7 cellular contexts compared by ENCODE assay signal in the genomic region with DNA sequence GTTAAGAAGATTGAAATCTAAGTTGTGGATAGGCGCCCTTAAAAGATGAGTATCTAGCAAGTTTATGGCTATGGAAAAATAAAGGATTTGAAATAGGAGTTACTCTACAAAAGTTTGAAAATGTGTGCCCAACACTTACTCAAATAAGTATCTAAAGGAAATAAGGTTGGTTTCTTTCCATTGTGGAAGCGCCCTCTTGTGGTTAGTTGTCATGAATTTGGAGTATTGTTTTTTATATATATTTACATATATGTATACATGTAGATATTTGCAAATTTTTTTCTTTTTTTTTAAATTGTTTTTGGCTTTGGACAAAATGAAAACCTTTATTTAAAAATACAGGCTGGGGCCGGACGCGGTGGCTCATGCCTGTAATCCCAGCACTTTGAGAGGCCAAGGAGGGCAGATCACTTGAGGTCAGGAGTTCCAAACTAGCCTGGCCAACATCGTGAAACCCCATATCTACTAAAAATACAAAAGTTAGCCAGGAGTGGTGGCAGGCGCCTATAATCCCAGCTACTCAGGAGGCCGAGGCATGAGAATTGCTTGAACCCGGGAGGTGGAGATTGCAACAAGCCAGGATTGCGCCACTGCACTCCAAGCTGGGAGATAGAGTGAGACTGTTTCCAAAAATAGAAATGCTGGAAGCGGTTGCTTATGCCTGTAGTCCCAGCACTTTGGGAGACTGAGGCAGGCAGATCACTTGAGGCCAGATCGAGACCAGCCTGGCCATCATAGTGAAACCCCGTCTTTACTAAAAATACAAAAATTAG. TPM values are rescaled to one million over a fixed set of nuclear protein-coding genes. Genes with fewer than 3 reads are reported as not detected.
DNase-seq lines count a peak whose midpoint lies in the region; ATAC-seq and TF ChIP-seq lines count a peak whose summit lies in the region.

No MANE protein-coding gene starts in this region.

- TF ChIP-seq EP300 in suprapubic skin (IDR thresholded peaks at IDR 0.05), result no peak

- no peaks in the 10 kb centered on the region for H3K9me3 ChIP-seq in RWPE2 (ENCODE audit: severe bottlenecking)
- H3K9me3 ChIP-seq in liver (ENCODE audit: control insufficient read depth in 4 of 4, low read length in 3 of 4), result no peaks in the 10 kb centered on the region
- H3K9me3 ChIP-seq in suprapubic skin, result no peaks in the 10 kb centered on the region

- H3K36me3 ChIP-seq in RWPE2 (ENCODE audit: low read depth) (peaks cover 21% of the 10 kb centered on the region; the same call in 1 of the 2 replicates), liver (ENCODE audit: control insufficient read depth in 4 of 4, insufficient read depth in 3 of 4, low read depth in 1 of 4, low read length in 3 of 4) (peaks cover 0 to 4% (median 1%) of the 10 kb centered on the region in 4 donors), suprapubic skin (peaks cover 22% of the 10 kb centered on the region)

- ATAC-seq in RWPE2 (ENCODE audit: low read depth) (peak; percentile 36; the same call in 1 of the 3 replicates), HG03135 (IDR thresholded peaks at IDR 0.05; ENCODE audit: unreplicated experiment) (no peak)

- H3K27ac ChIP-seq in RWPE2 (ENCODE audit: poor library complexity, severe bottlenecking), result no peak overlapping the region
- H3K27ac ChIP-seq in liver (ENCODE audit: low read depth in 1 of 2, low read length in 2 of 2), result peak overlapping the region in 1 of 2 donors; percentile 31
- H3K27ac ChIP-seq in suprapubic skin, result no peak overlapping the region

- peak; percentile 78 to 81 for TF ChIP-seq RAD21 in liver (IDR thresholded peaks at IDR 0.05)

- peak; percentile 56 for DNase-seq in DMS153 treated with DMSO at 0.1 percent for 48 hours (lab: John Stamatoyannopoulos, UW; ENCODE audit: unreplicated experiment)
- peak; percentile 32 for DNase-seq in HT1080 (ENCODE audit: low read depth)
- no peak for DNase-seq in RWPE2 (ENCODE audit: low spot score)
- peak; percentile 86 to 88 for DNase-seq in cardiac fibroblast (ENCODE audit: low read depth in 2 of 2)
- DNase-seq in suprapubic skin (ENCODE audit: low spot score in 2 of 2), result no peak

- no peak for TF ChIP-seq POLR2A in suprapubic skin (IDR thresholded peaks at IDR 0.05)

- TF ChIP-seq CTCF in RWPE2 (IDR thresholded peaks at IDR 0.05; ENCODE audit: poor library complexity, severe bottlenecking) (peak; percentile 92), cardiac fibroblast (IDR thresholded peaks at IDR 0.05; ENCODE audit: low read depth, low read length) (peak; percentile 51), liver (IDR thresholded peaks at IDR 0.05; ENCODE audit: low read depth, low read length, missing input control) (peak; percentile 44), suprapubic skin (IDR thresholded peaks at IDR 0.05) (peak; percentile 36 to 42)

- no peak overlapping the region for H3K4me3 ChIP-seq in RWPE2 (ENCODE audit: severe bottlenecking)
- no peak overlapping the region for H3K4me3 ChIP-seq in cardiac fibroblast (replicated peaks in 1 of 2; ENCODE audit: low read depth in 2 of 2, low read length in 2 of 2)
- no peak overlapping the region for H3K4me3 ChIP-seq in liver (ENCODE audit: low read depth in 1 of 3, low read length in 3 of 3)
- H3K4me3 ChIP-seq in suprapubic skin, result no peak overlapping the region

- H3K27me3 ChIP-seq in RWPE2 (ENCODE audit: insufficient read depth, poor library complexity, severe bottlenecking), result no peaks in the 10 kb centered on the region
- H3K27me3 ChIP-seq in liver (ENCODE audit: control insufficient read depth in 4 of 4, insufficient read depth in 4 of 4, low read length in 3 of 4), result no peaks in the 10 kb centered on the region
- no peaks in the 10 kb centered on the region for H3K27me3 ChIP-seq in suprapubic skin

- H3K4me1 ChIP-seq in RWPE2 (ENCODE audit: insufficient read depth, poor library complexity, severe bottlenecking), result no peaks in the 10 kb centered on the region
- H3K4me1 ChIP-seq in liver (ENCODE audit: control insufficient read depth in 4 of 4, insufficient read depth in 4 of 4, low read length in 3 of 4), result no peaks in the 10 kb centered on the region
- H3K4me1 ChIP-seq in suprapubic skin, result peaks cover 5% of the 10 kb centered on the region

- WGBS in liver, result 40% methylated on average over 13 of the region's 13 CpGs
- WGBS in suprapubic skin, result 60% methylated on average over 13 of the region's 13 CpGs

- no peak overlapping the region for H3K9ac ChIP-seq in liver (ENCODE audit: low read depth in 1 of 2, low read length in 2 of 2)

TF ChIP-seq in liver, 16 proteins besides CTCF, POLR2A, EP300 and RAD21:
- TF ChIP-seq RXRA (IDR thresholded peaks at IDR 0.05) (peak; percentile 41), JUND (IDR thresholded peaks at IDR 0.05) (peak in 1 of 2 donors; percentile 10), HNF4A (conservative IDR thresholded peaks at IDR 0.05) (peak in 1 of 2 donors; percentile 13), FOXA1 (IDR thresholded peaks at IDR 0.05) (no peak), REST (IDR thresholded peaks at IDR 0.05) (no peak), FOXA2 (IDR thresholded peaks at IDR 0.05) (no peak), SP1 (IDR thresholded peaks at IDR 0.05) (peak; percentile 22)

RNA-seq across cellular contexts. Expression of gene VPS4A, which starts 24.0 kb away (rescaled TPM):
- 52.3 and 60.2 TPM in 2 replicates for total RNA-seq in HT1080 (2014; rRNA removed; shearing (Covaris generic))
- 40.3 and 45.3 TPM in 2 replicates for polyA plus RNA-seq in HT1080 (2015; cell fraction: cytosol; rRNA removed)
- 53.7 and 54.4 TPM in 2 replicates for polyA plus RNA-seq in HT1080 (2015; cell fraction: nucleus; rRNA removed)
- total RNA-seq in liver, result 10 to 100 TPM; 13.3 to 15.2 TPM
- polyA plus RNA-seq in liver, result 10 to 100 TPM; 13.7 to 15.7 TPM
- total RNA-seq in suprapubic skin, result 10 to 100 TPM; 32.5 to 46.6 (median 37.6) TPM

RNA-seq across cellular contexts. Expression of gene PDF, which starts 43.3 kb away (rescaled TPM):
- total RNA-seq in HT1080 (2014; rRNA removed; shearing (Covaris generic)), result 44.7 and 59.3 TPM in 2 replicates
- 32.0 and 37.7 TPM in 2 replicates for polyA plus RNA-seq in HT1080 (2015; cell fraction: cytosol; rRNA removed)
- polyA plus RNA-seq in HT1080 (2015; cell fraction: nucleus; rRNA removed), result 15.2 and 17.0 TPM in 2 replicates
- total RNA-seq in liver (10 to 100 TPM; 16.8 to 31.3 TPM), suprapubic skin (10 to 100 TPM; 12.2 to 25.4 (median 21.2) TPM)
- polyA plus RNA-seq in liver, result 10 to 100 TPM; 22.2 to 24.0 TPM

RNA-seq across cellular contexts. Expression of gene COG8, which starts 52.2 kb away (rescaled TPM):
- total RNA-seq in HT1080 (2014; rRNA removed; shearing (Covaris generic)), result 65.5 and 79.0 TPM in 2 replicates
- polyA plus RNA-seq in HT1080 (2015; cell fraction: cytosol; rRNA removed), result 45.9 and 49.1 TPM in 2 replicates
- polyA plus RNA-seq in HT1080 (2015; cell fraction: nucleus; rRNA removed), result 74.5 and 88.0 TPM in 2 replicates
- total RNA-seq in liver (10 to 100 TPM; 28.8 to 37.4 TPM), suprapubic skin (10 to 100 TPM; 45.3 to 70.4 (median 57.0) TPM)
- 10 to 100 TPM; 11.2 to 19.6 TPM for polyA plus RNA-seq in liver

RNA-seq across cellular contexts. Expression of gene NIP7, which starts 52.4 kb away (rescaled TPM):
- total RNA-seq in HT1080 (2014; rRNA removed; shearing (Covaris generic)), result 70.3 and 76.0 TPM in 2 replicates
- polyA plus RNA-seq in HT1080 (2015; cell fraction: cytosol; rRNA removed), result 79.0 and 80.3 TPM in 2 replicates
- polyA plus RNA-seq in HT1080 (2015; cell fraction: nucleus; rRNA removed), result 78.7 and 85.8 TPM in 2 replicates
- 10 to 100 TPM; 11.7 to 14.0 TPM for total RNA-seq in liver
- 10 to 100 TPM in 1 of 2 donors, 1 to 10 TPM in 1; 7.4 to 10.5 TPM for polyA plus RNA-seq in liver
- 10 to 100 TPM in 3 of 4 donors, 1 to 10 TPM in 1; 9.8 to 24.0 (median 19.7) TPM for total RNA-seq in suprapubic skin

Comparison
In these comparisons a context has a peak if more than half of its experiments do, and no peak if none do; other contexts are left out.
1. DNase-seq: peak in DMS153 treated with DMSO at 0.1 percent for 48 hours (single experiment), HT1080 (single experiment) and cardiac fibroblast (2 of 2); none in RWPE2 (single experiment) and suprapubic skin (0 of 2).
2. CTCF ChIP-seq: peak in every context shown above with its lines; median percentile 92 in RWPE2; 51 in cardiac fibroblast; 44 in liver; 39 in suprapubic skin.